Comparison of ENCODE assay signal across 2 cellular contexts in the genomic region with DNA sequence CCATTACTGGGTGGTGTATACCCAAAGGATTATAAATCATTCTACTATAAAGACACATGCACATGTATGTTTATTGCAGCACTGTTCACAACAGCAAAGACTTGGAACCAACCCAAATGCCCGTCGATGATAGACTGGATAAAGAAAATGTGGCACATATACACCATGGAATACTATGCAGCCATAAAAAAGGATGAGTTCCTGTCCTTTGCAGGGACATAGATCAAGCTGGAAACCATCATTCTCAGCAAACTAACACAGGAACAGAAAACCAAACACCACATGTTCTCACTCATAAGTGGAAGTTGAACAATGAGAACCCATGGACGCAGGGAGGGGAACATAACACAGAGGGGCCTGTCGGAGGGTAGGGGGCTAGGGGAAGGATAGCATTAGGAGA.
TF ChIP-seq lines count a peak whose summit lies in the region.

No MANE protein-coding gene starts in this region.

TF ChIP-seq in HEK293, 187 proteins besides CTCF, POLR2A, EP300 and RAD21:
- peak; percentile 93 for TF ChIP-seq ZNF146 (tag by site-specific recombination; IDR thresholded peaks at IDR 0.05)

TF ChIP-seq in K562, 482 proteins besides CTCF, POLR2A, EP300 and RAD21:
- TF ChIP-seq ZNF146 (CRISPR knock-in tag; IDR thresholded peaks at IDR 0.05; ENCODE audit: unreplicated experiment) = peak; percentile 55
